In the genomic region with DNA sequence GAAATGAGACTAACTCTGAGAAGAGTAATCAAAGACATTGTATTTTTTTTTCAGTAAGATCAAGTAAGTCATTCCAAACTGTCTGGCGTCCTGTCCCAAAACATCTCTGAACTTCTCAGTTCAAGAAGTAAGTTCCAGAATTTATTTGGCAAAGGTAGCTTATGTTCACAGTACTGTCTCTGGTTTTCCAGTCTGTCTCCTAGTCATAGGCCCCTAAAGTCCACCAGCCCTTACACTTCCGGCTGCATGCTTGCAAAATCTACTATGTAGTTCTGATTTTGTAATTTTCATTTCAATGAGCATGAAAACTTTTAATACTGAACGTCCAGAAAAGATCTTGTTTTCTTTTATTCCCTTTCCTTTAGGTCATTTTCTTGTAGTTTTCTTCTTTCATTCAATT, we compare ENCODE assay signal across 21 cellular contexts.
DNase-seq lines count a peak whose midpoint lies in the region; ATAC-seq, FAIRE-seq and TF ChIP-seq lines count a peak whose summit lies in the region.
"Had no signal": no experiment of that assay in that cellular context is flagged by ENCODE, and none has a peak within 500 bp of the region (broad histone marks: within the 10 kb centered on the region; RNA-seq: fewer than 3 reads in every experiment).

No MANE protein-coding gene starts in this region.

- H3K4me2 ChIP-seq in keratinocyte (ENCODE audit: control insufficient read depth, extremely low read depth, insufficient read depth, low read depth, low read length): peak overlapping the region; percentile 9
- H3K4me2 ChIP-seq: neural progenitor cell had no signal

- H3K27ac ChIP-seq in keratinocyte (ENCODE audit: control insufficient read depth, insufficient read depth, low read length): peak overlapping the region; percentile 37
- H3K27ac ChIP-seq: neural progenitor cell, Peyer's patch had no signal

- TF ChIP-seq CTCF in keratinocyte (optimal IDR thresholded peaks at IDR 0.05 in 1 of 3, IDR thresholded peaks at IDR 0.05 in 1 of 3, conservative IDR thresholded peaks at IDR 0.05 in 1 of 3; ENCODE audit: extremely low read depth in 1 of 3, insufficient read depth in 2 of 3, low read length in 3 of 3) (no peak), BE2C (IDR thresholded peaks at IDR 0.05; ENCODE audit: low read depth, low read length) (no peak)

- H3K4me3 Mint-ChIP-seq in activated CD8-positive, alpha-beta memory T cell treated with anti-CD3 and anti-CD28 coated beads, Interleukin-2, amount 10 ng/mL, durations not matched to agents 7 days and 5 days: no peak overlapping the region
- no peak overlapping the region for H3K4me3 Mint-ChIP-seq in activated naive CD8-positive, alpha-beta T cell treated with anti-CD3 and anti-CD28 coated beads, Interleukin-2, amount 10 ng/mL, durations not matched to agents 7 days and 5 days
- H3K4me3 Mint-ChIP-seq: CD8-positive, alpha-beta memory T cell; neural progenitor cell; stimulated activated memory B cell treated with anti-CD40 and anti-IgM and Interleukin-4, amounts not matched to agents 10 μg/mL and 1 μg/mL and 100 μg/mL, for 72 hours had no signal

- TF ChIP-seq POLR2A in H54 (IDR thresholded peaks at IDR 0.05; ENCODE audit: low read depth, low read length): no peak

- no peaks in the 10 kb centered on the region for H4K20me1 ChIP-seq in keratinocyte (ENCODE audit: control insufficient read depth, extremely low read depth, insufficient read depth, low read length)

- peak; percentile 66 for FAIRE-seq in H54 (lab: Jason Lieb, UNC)
- no peak for FAIRE-seq in keratinocyte (lab: Jason Lieb, UNC)
- FAIRE-seq: endometrium, frontal cortex had no signal

- H3K27me3 ChIP-seq in keratinocyte (ENCODE audit: control insufficient read depth, extremely low read depth, insufficient read depth, low read length) (no peaks in the 10 kb centered on the region), BE2C (no peaks in the 10 kb centered on the region)
- H3K27me3 ChIP-seq: ascending aorta, neural progenitor cell, Peyer's patch, tibial artery had no signal

- CTCF ChIA-PET in activated CD8-positive, alpha-beta memory T cell treated with anti-CD3 and anti-CD28 coated beads, Interleukin-2, amount 10 ng/mL, durations not matched to agents 7 days and 5 days (lab: Charles Lee): interaction anchor here (0.9 to 1.1 kb wide), 2 partner anchors 60 to 63 kb away, joined by 3 to 4 read pairs; no protein-coding TSS in a partner anchor

- H3K9ac ChIP-seq in keratinocyte (ENCODE audit: control insufficient read depth, extremely low read depth, insufficient read depth, low read length): no peak overlapping the region
- H3K9ac ChIP-seq: neural progenitor cell had no signal

- POLR2A ChIA-PET in activated naive CD8-positive, alpha-beta T cell treated with anti-CD3 and anti-CD28 coated beads, Interleukin-2, amount 10 ng/mL, durations not matched to agents 7 days and 5 days (lab: Charles Lee): interaction anchor here (1.0 to 1.1 kb wide), 2 partner anchors 37 to 61 kb away, joined by 3 read pairs; no protein-coding TSS in a partner anchor

- H3K4me3 ChIP-seq in keratinocyte (ENCODE audit: control insufficient read depth in 2 of 3, extremely low read depth in 1 of 3, insufficient read depth in 2 of 3, low read depth in 1 of 3, low read length in 3 of 3) (no peak overlapping the region), BE2C (ENCODE audit: low read depth, low read length) (no peak overlapping the region)
- H3K4me3 ChIP-seq: ascending aorta, neural progenitor cell, Peyer's patch, tibial artery had no signal

- no peaks in the 10 kb centered on the region for H3K9me3 Mint-ChIP-seq in activated CD8-positive, alpha-beta memory T cell treated with anti-CD3 and anti-CD28 coated beads, Interleukin-2, amount 10 ng/mL, durations not matched to agents 7 days and 5 days (ENCODE audit: low read depth)
- peaks cover 6% of the 10 kb centered on the region for H3K9me3 Mint-ChIP-seq in activated naive CD8-positive, alpha-beta T cell treated with anti-CD3 and anti-CD28 coated beads, Interleukin-2, amount 10 ng/mL, durations not matched to agents 7 days and 5 days
- H3K9me3 Mint-ChIP-seq: CD8-positive, alpha-beta memory T cell; neural progenitor cell; stimulated activated memory B cell treated with anti-CD40 and anti-IgM and Interleukin-4, amounts not matched to agents 10 μg/mL and 1 μg/mL and 100 μg/mL, for 72 hours had no signal

- no peak for DNase-seq in activated CD8-positive, alpha-beta memory T cell treated with anti-CD3 and anti-CD28 coated beads, Interleukin-2, amount 10 ng/mL, durations not matched to agents 7 days and 5 days
- DNase-seq in activated CD8-positive, alpha-beta memory T cell treated with anti-CD3 and anti-CD28 coated beads, Interleukin-2, amount 50 U/mL, for 4 hours: no peak
- DNase-seq in H54 (ENCODE audit: insufficient read length, low spot score) (no peak), keratinocyte (ENCODE audit: low read depth, low spot score) (no peak), BE2C (no peak), occipital lobe (lab: John Stamatoyannopoulos, UW) (no peak)
- no peak for DNase-seq in activated naive CD8-positive, alpha-beta T cell treated with anti-CD3 and anti-CD28 coated beads, Interleukin-2, amount 10 ng/mL, durations not matched to agents 7 days and 5 days
- DNase-seq: activated effector memory CD4-positive, alpha-beta T cell treated with anti-CD3 and anti-CD28 coated beads, Interleukin-2, amount 50 U/mL, for 16 hours; CD8-positive, alpha-beta memory T cell; left cardiac atrium; NCI-H146; NCI-H2171 treated with DMSO at 0.1 percent for 48 hours; Peyer's patch; retina; tibial artery had no signal

- H2AFZ ChIP-seq in keratinocyte (ENCODE audit: control insufficient read depth, low read length): no peak overlapping the region

- dilution Hi-C loops in keratinocyte (cut with MboI; ENCODE audit: extremely low pct_ligation_motif_present, low sequenced_read_pairs): no loop called here

- no peaks in the 10 kb centered on the region for H3K27me3 Mint-ChIP-seq in activated CD8-positive, alpha-beta memory T cell treated with anti-CD3 and anti-CD28 coated beads, Interleukin-2, amount 10 ng/mL, durations not matched to agents 7 days and 5 days
- H3K27me3 Mint-ChIP-seq in activated naive CD8-positive, alpha-beta T cell treated with anti-CD3 and anti-CD28 coated beads, Interleukin-2, amount 10 ng/mL, durations not matched to agents 7 days and 5 days: no peaks in the 10 kb centered on the region
- H3K27me3 Mint-ChIP-seq: CD8-positive, alpha-beta memory T cell; stimulated activated memory B cell treated with anti-CD40 and anti-IgM and Interleukin-4, amounts not matched to agents 10 μg/mL and 1 μg/mL and 100 μg/mL, for 72 hours had no signal

- H3K4me1 Mint-ChIP-seq in activated CD8-positive, alpha-beta memory T cell treated with anti-CD3 and anti-CD28 coated beads, Interleukin-2, amount 10 ng/mL, durations not matched to agents 7 days and 5 days: peaks cover 45% of the 10 kb centered on the region
- peaks cover 31% of the 10 kb centered on the region for H3K4me1 Mint-ChIP-seq in activated naive CD8-positive, alpha-beta T cell treated with anti-CD3 and anti-CD28 coated beads, Interleukin-2, amount 10 ng/mL, durations not matched to agents 7 days and 5 days

- H3K4me1 ChIP-seq in keratinocyte (ENCODE audit: control insufficient read depth, extremely low read depth, insufficient read depth, low read length): peaks cover 18% of the 10 kb centered on the region
- H3K4me1 ChIP-seq in BE2C: no peaks in the 10 kb centered on the region
- H3K4me1 ChIP-seq: neural progenitor cell, Peyer's patch had no signal

- no peaks in the 10 kb centered on the region for H3K36me3 ChIP-seq in keratinocyte (ENCODE audit: control insufficient read depth in 2 of 2, extremely low read depth in 1 of 2, insufficient read depth in 2 of 2, low read length in 2 of 2)
- no peaks in the 10 kb centered on the region for H3K36me3 ChIP-seq in BE2C
- H3K36me3 ChIP-seq: ascending aorta, neural progenitor cell, Peyer's patch, tibial artery had no signal

- H3K9me3 ChIP-seq in keratinocyte (ENCODE audit: control insufficient read depth, low read depth, low read length): no peaks in the 10 kb centered on the region
- no peaks in the 10 kb centered on the region for H3K9me3 ChIP-seq in BE2C
- H3K9me3 ChIP-seq: ascending aorta, Peyer's patch, tibial artery had no signal

- no peak for ATAC-seq in activated CD8-positive, alpha-beta memory T cell treated with anti-CD3 and anti-CD28 coated beads, Interleukin-2, amount 10 ng/mL, durations not matched to agents 7 days and 5 days
- ATAC-seq in activated naive CD8-positive, alpha-beta T cell treated with anti-CD3 and anti-CD28 coated beads, Interleukin-2, amount 10 ng/mL, durations not matched to agents 7 days and 5 days (ENCODE audit: low read depth): no peak
- ATAC-seq in HG02970 (IDR thresholded peaks at IDR 0.05; ENCODE audit: low FRiP score, unreplicated experiment): no peak
- ATAC-seq: stimulated activated memory B cell treated with anti-CD40 and anti-IgM and Interleukin-4, amounts not matched to agents 10 μg/mL and 1 μg/mL and 100 μg/mL, for 72 hours had no signal

- H3K36me3 Mint-ChIP-seq in activated CD8-positive, alpha-beta memory T cell treated with anti-CD3 and anti-CD28 coated beads, Interleukin-2, amount 10 ng/mL, durations not matched to agents 7 days and 5 days: peaks cover 12% of the 10 kb centered on the region
- H3K36me3 Mint-ChIP-seq in activated naive CD8-positive, alpha-beta T cell treated with anti-CD3 and anti-CD28 coated beads, Interleukin-2, amount 10 ng/mL, durations not matched to agents 7 days and 5 days: peaks cover 8% of the 10 kb centered on the region
- H3K36me3 Mint-ChIP-seq: CD8-positive, alpha-beta memory T cell; neural progenitor cell; stimulated activated memory B cell treated with anti-CD40 and anti-IgM and Interleukin-4, amounts not matched to agents 10 μg/mL and 1 μg/mL and 100 μg/mL, for 72 hours had no signal

- no peaks in the 10 kb centered on the region for H3K9me1 ChIP-seq in keratinocyte (ENCODE audit: control insufficient read depth, extremely low read depth, insufficient read depth, low read length)

- H3K79me2 ChIP-seq in keratinocyte (ENCODE audit: control insufficient read depth, insufficient read depth, low read length): no peaks in the 10 kb centered on the region

- H3K27ac Mint-ChIP-seq in activated CD8-positive, alpha-beta memory T cell treated with anti-CD3 and anti-CD28 coated beads, Interleukin-2, amount 10 ng/mL, durations not matched to agents 7 days and 5 days: peak overlapping the region; percentile 5
- peak overlapping the region; percentile 26 for H3K27ac Mint-ChIP-seq in activated naive CD8-positive, alpha-beta T cell treated with anti-CD3 and anti-CD28 coated beads, Interleukin-2, amount 10 ng/mL, durations not matched to agents 7 days and 5 days
- H3K27ac Mint-ChIP-seq: neural progenitor cell; stimulated activated memory B cell treated with anti-CD40 and anti-IgM and Interleukin-4, amounts not matched to agents 10 μg/mL and 1 μg/mL and 100 μg/mL, for 72 hours had no signal
